In the genomic region with DNA sequence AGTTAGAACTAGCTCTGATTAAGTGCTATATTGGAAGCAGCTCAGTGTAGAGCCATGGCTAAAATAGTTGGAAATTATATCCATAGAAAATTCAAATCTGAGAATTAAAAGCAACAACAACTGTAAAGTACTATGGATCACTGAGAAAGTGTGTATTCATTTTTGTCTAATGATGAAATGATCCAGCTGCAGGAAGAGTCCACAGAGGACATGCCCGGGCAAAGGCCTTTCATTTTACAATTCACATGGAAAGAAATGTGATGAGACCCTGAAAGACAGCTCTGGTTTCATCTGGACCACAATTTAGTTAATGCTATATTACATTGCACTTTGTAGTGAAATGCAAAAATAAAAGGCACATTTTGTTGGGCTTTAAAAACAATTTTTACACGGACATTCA, we compare ENCODE assay signal across 12 cellular contexts.
DNase-seq lines count a peak whose midpoint lies in the region; FAIRE-seq and TF ChIP-seq lines count a peak whose summit lies in the region.
"Had no signal": no experiment of that assay in that cellular context is flagged by ENCODE, and none has a peak within 500 bp of the region (broad histone marks: within the 10 kb centered on the region; RNA-seq: fewer than 3 reads in every experiment).

No MANE protein-coding gene starts in this region.

- H2AFZ ChIP-seq in hepatocyte = no peak overlapping the region

- peak overlapping the region; percentile 17 for H3K4me2 ChIP-seq in hepatocyte

- no peaks in the 10 kb centered on the region for H3K27me3 Mint-ChIP-seq in brain
- H3K27me3 Mint-ChIP-seq in type B pancreatic cell = no peaks in the 10 kb centered on the region

- H3K9me2 ChIP-seq in hepatocyte (replicated peaks; ENCODE audit: insufficient read depth) = no peaks in the 10 kb centered on the region

- peak overlapping the region; percentile 61 for H3K27ac ChIP-seq in hepatocyte
- H3K27ac ChIP-seq: adrenal gland, psoas muscle had no signal

- no peaks in the 10 kb centered on the region for H3K9me3 ChIP-seq in hepatocyte (ENCODE audit: low read depth)
- H3K9me3 ChIP-seq: adrenal gland, psoas muscle had no signal

- no peak for FAIRE-seq in GM19239 (lab: Jason Lieb, UNC)
- FAIRE-seq: D721Med had no signal

- peak; percentile 27 for DNase-seq in HPDE6-E6E7 (ENCODE audit: extremely low spot score)
- DNase-seq in hepatocyte (ENCODE audit: low spot score) = no peak
- DNase-seq in type B pancreatic cell (ENCODE audit: extremely low spot score, unreplicated experiment) = no peak
- DNase-seq in GM19240 (ENCODE audit: insufficient read length, low spot score) = no peak
- DNase-seq in GM19239 (ENCODE audit: insufficient read length, low spot score) = no peak
- DNase-seq in NCI-H2107 treated with DMSO at 0.1 percent for 48 hours (lab: John Stamatoyannopoulos, UW; ENCODE audit: unreplicated experiment) = no peak
- DNase-seq: activated CD8-positive, alpha-beta memory T cell treated with anti-CD3 and anti-CD28 coated beads, Interleukin-2, amount 50 U/mL, for 48 hours; adrenal gland; psoas muscle had no signal

- peak overlapping the region; percentile 45 to 97 (median 84) for H3K27ac Mint-ChIP-seq in brain
- H3K27ac Mint-ChIP-seq in type B pancreatic cell = peak overlapping the region; percentile 91

- no peaks in the 10 kb centered on the region for H3K79me2 ChIP-seq in hepatocyte

- no peaks in the 10 kb centered on the region for H4K20me1 ChIP-seq in hepatocyte (ENCODE audit: insufficient read depth, poor library complexity, severe bottlenecking)

- no peak overlapping the region for H3K4me3 ChIP-seq in hepatocyte
- H3K4me3 ChIP-seq: adrenal gland, lung, psoas muscle had no signal

- H3K36me3 Mint-ChIP-seq in brain (no peaks in the 10 kb centered on the region), type B pancreatic cell (no peaks in the 10 kb centered on the region)

- H3K9me3 Mint-ChIP-seq in brain (peaks cover 2 to 5% (median 4%) of the 10 kb centered on the region in 5 experiments), type B pancreatic cell (peaks cover 3% of the 10 kb centered on the region)

- TF ChIP-seq CTCF in brain (conservative IDR thresholded peaks at IDR 0.05) (no peak), hepatocyte (IDR thresholded peaks at IDR 0.05; ENCODE audit: poor library complexity) (no peak), type B pancreatic cell (conservative IDR thresholded peaks at IDR 0.05) (no peak)

- no peaks in the 10 kb centered on the region for H3K36me3 ChIP-seq in hepatocyte (replicated peaks; ENCODE audit: insufficient read depth, low read depth)
- H3K36me3 ChIP-seq: adrenal gland had no signal

- H3K4me1 Mint-ChIP-seq in brain (peaks cover 47% of the 10 kb centered on the region), type B pancreatic cell (ENCODE audit: unreplicated experiment) (peaks cover 6% of the 10 kb centered on the region)

- 58% methylated on average over 2 of the region's 2 CpGs for WGBS in hepatocyte (ENCODE audit: low lambda C conversion rate, missing lambda C conversion rate)

- H3K4me3 Mint-ChIP-seq in brain (no peak overlapping the region), type B pancreatic cell (no peak overlapping the region)

- H3K27me3 ChIP-seq in hepatocyte = no peaks in the 10 kb centered on the region
- H3K27me3 ChIP-seq: adrenal gland had no signal

- peaks cover 7% of the 10 kb centered on the region for H3K4me1 ChIP-seq in hepatocyte (ENCODE audit: insufficient read depth)
- H3K4me1 ChIP-seq: adrenal gland, psoas muscle had no signal
